Comparison of ENCODE assay signal across 8 cellular contexts in the genomic region with DNA sequence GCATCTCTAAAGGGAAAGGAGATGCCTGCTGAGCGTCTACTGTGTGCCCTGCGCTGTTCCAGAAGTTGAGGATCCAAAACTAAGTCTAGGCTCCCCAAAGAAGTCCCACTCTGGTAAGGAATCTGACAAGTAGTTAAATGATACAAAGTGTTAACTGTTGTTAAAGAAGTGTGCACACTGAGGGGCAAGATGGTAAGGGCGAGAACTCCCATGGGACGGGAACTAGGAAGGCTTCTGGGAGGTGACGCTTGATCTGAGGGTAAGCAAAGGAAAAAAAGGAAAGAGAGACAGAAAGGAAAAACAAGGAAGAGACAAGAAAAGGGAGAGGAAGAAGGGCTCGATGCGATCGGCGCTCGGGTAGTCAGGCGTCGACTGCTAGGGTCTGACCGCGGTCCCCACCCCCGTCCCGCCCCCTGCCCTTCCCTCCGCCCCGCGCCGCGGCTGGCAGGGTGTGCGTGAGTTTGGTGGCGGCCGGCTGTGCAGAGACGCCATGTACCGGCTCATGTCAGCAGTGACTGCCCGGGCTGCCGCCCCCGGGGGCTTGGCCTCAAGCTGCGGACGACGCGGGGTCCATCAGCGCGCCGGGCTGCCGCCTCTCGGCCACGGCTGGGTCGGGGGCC. TPM values are rescaled to one million over a fixed set of nuclear protein-coding genes. Genes with fewer than 3 reads are reported as not detected.
DNase-seq lines count a peak whose midpoint lies in the region; ATAC-seq and TF ChIP-seq lines count a peak whose summit lies in the region.

A gene with protein sequence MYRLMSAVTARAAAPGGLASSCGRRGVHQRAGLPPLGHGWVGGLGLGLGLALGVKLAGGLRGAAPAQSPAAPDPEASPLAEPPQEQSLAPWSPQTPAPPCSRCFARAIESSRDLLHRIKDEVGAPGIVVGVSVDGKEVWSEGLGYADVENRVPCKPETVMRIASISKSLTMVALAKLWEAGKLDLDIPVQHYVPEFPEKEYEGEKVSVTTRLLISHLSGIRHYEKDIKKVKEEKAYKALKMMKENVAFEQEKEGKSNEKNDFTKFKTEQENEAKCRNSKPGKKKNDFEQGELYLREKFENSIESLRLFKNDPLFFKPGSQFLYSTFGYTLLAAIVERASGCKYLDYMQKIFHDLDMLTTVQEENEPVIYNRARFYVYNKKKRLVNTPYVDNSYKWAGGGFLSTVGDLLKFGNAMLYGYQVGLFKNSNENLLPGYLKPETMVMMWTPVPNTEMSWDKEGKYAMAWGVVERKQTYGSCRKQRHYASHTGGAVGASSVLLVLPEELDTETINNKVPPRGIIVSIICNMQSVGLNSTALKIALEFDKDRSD (plus strand): TSS at position 480 of the 620 bp plus-strand sequence. CDS start 11 bp downstream, at position 491.

- peak within 1 kb of the TSS; percentile 9 for H3K27ac Mint-ChIP-seq in GM23338
- peak within 1 kb of the TSS; percentile 55 for H3K27ac Mint-ChIP-seq in neural crest cell (ENCODE audit: unreplicated experiment)

- peak within 1 kb of the TSS; percentile 85 for H3K4me3 Mint-ChIP-seq in GM23338
- peak within 1 kb of the TSS; percentile 92 for H3K4me3 Mint-ChIP-seq in neural crest cell

- H3K9ac ChIP-seq in stomach smooth muscle (ENCODE audit: low read length in 2 of 2) = peak within 1 kb of the TSS; percentile 70 to 95

- no peaks in the 10 kb centered on the region for H3K9me3 ChIP-seq in stomach smooth muscle (ENCODE audit: control insufficient read depth in 2 of 2, low read length in 2 of 2)

- H3K36me3 ChIP-seq in GM23338 (ENCODE audit: insufficient read depth) (no peaks in the 10 kb centered on the region), stomach smooth muscle (ENCODE audit: control insufficient read depth in 2 of 2, insufficient read depth in 2 of 2, low read length in 2 of 2) (no peaks in the 10 kb centered on the region)

- H3F3A ChIP-seq in GM23338 (replicated peaks; ENCODE audit: low read depth) = 0 out of 2 replicates have a peak, but pooled peaks cover 3% of the 10 kb centered on the region

- H3K9me2 ChIP-seq in GM23338 (ENCODE audit: insufficient read depth) = no peaks in the 10 kb centered on the region

- H3K4me3 ChIP-seq in GM23338 = peak within 1 kb of the TSS; percentile 73
- H3K4me3 ChIP-seq in LNCaP clone FGC (ENCODE audit: low read depth, low read length) = peak within 1 kb of the TSS; percentile 95
- H3K4me3 ChIP-seq in stomach smooth muscle (ENCODE audit: low read length in 2 of 2) = peak within 1 kb of the TSS; percentile 69 to 88

- H3K4me1 ChIP-seq in GM23338 (ENCODE audit: insufficient read depth) = peaks cover 8% of the 10 kb centered on the region; the same call in 1 of the 2 replicates
- H3K4me1 ChIP-seq in foreskin keratinocyte = no peaks in the 10 kb centered on the region
- peaks cover 4% of the 10 kb centered on the region for H3K4me1 ChIP-seq in stomach smooth muscle (ENCODE audit: control insufficient read depth, insufficient read depth, low read length)

- H3K36me3 Mint-ChIP-seq in GM23338 (ENCODE audit: low read depth) (no peaks in the 10 kb centered on the region; the same call in 2 of the 3 replicates), neural crest cell (ENCODE audit: low read depth) (peaks cover 2% of the 10 kb centered on the region)

- TF ChIP-seq CTCF in GM23338 (conservative IDR thresholded peaks at IDR 0.05; ENCODE audit: low read depth in 2 of 2) (no peak), LNCaP clone FGC (IDR thresholded peaks at IDR 0.05; ENCODE audit: control insufficient read depth, extremely low read depth, insufficient read depth) (no peak), foreskin keratinocyte (conservative IDR thresholded peaks at IDR 0.05) (no peak), neural crest cell (conservative IDR thresholded peaks at IDR 0.05) (no peak)

- DNase-seq in EL (peak; percentile 92), GM23338 (ENCODE audit: low spot score) (peak; percentile 97), LNCaP clone FGC (ENCODE audit: low read depth) (peak; percentile 64), SK-MEL-5 (ENCODE audit: low read depth, low spot score) (peak; percentile 87), foreskin keratinocyte (peak; percentile 54 to 74), neural crest cell (ENCODE audit: low read depth, low spot score) (peak; percentile 74)
- DNase-seq in activated naive CD4-positive, alpha-beta T cell (lab: John Stamatoyannopoulos, UW) = peak; percentile 41 to 81 (median 65)

- H3K4me1 Mint-ChIP-seq in GM23338 = peaks cover 5% of the 10 kb centered on the region; the same call in 2 of the 3 replicates
- peaks cover 30% of the 10 kb centered on the region for H3K4me1 Mint-ChIP-seq in neural crest cell

- peak within 1 kb of the TSS; percentile 100 for H2AFZ ChIP-seq in GM23338

- 0 out of 2 replicates have a peak, but pooled peaks cover 4% of the 10 kb centered on the region for H3K79me2 ChIP-seq in GM23338 (replicated peaks; ENCODE audit: insufficient read depth)

- in situ Hi-C loops in SK-MEL-5 (cut with HindIII; ENCODE audit: low pct_unique_long_range_greater_than_20kb, low sequenced_read_pairs) = no loop called here

- H3K9me3 Mint-ChIP-seq in GM23338 = peaks cover 5% of the 10 kb centered on the region; the same call in 2 of the 3 replicates
- H3K9me3 Mint-ChIP-seq in neural crest cell = peaks cover 5% of the 10 kb centered on the region

- 0 out of 2 replicates have a peak, but pooled peaks cover 3% of the 10 kb centered on the region for H4K20me1 ChIP-seq in GM23338 (replicated peaks; ENCODE audit: insufficient read depth)

- H3K27me3 Mint-ChIP-seq in GM23338 (ENCODE audit: insufficient read depth, low read depth, poor library complexity) (peaks cover 1% of the 10 kb centered on the region), neural crest cell (ENCODE audit: low read depth) (no peaks in the 10 kb centered on the region)

- ATAC-seq in GM23338 = peak; percentile 93
- ATAC-seq in foreskin keratinocyte = peak; percentile 89

- no peaks in the 10 kb centered on the region for H3K27me3 ChIP-seq in GM23338 (ENCODE audit: insufficient read depth)
- no peaks in the 10 kb centered on the region for H3K27me3 ChIP-seq in foreskin keratinocyte
- no peaks in the 10 kb centered on the region for H3K27me3 ChIP-seq in stomach smooth muscle (ENCODE audit: control insufficient read depth in 1 of 2, insufficient read depth in 2 of 2, low read length in 2 of 2)

- peak within 1 kb of the TSS; percentile 89 for H3K27ac ChIP-seq in GM23338 (ENCODE audit: low read depth)
- H3K27ac ChIP-seq in foreskin keratinocyte = peak within 1 kb of the TSS; percentile 62
- peak within 1 kb of the TSS; percentile 88 for H3K27ac ChIP-seq in stomach smooth muscle (ENCODE audit: low read length)

- peak within 1 kb of the TSS; percentile 91 for H3K4me2 ChIP-seq in GM23338

TF ChIP-seq in GM23338, 12 proteins besides CTCF, POLR2A, EP300 and RAD21:
- TF ChIP-seq STAT1 (IDR thresholded peaks at IDR 0.05; ENCODE audit: unreplicated experiment) (no peak), POLR2AphosphoS5 (IDR thresholded peaks at IDR 0.05; ENCODE audit: low read depth) (peak; percentile 55), ZNF114 (CRISPR knock-in tag; IDR thresholded peaks at IDR 0.05) (no peak)
- TF ChIP-seq, protein P1, sequence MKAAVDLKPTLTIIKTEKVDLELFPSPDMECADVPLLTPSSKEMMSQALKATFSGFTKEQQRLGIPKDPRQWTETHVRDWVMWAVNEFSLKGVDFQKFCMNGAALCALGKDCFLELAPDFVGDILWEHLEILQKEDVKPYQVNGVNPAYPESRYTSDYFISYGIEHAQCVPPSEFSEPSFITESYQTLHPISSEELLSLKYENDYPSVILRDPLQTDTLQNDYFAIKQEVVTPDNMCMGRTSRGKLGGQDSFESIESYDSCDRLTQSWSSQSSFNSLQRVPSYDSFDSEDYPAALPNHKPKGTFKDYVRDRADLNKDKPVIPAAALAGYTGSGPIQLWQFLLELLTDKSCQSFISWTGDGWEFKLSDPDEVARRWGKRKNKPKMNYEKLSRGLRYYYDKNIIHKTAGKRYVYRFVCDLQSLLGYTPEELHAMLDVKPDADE (IDR thresholded peaks at IDR 0.05) = peak; percentile 52; the same call in 1 of the 2 replicates
TF ChIP-seq in GM23338: peak in this region for 2.

RNA-seq across cellular contexts. Expression of the gene that starts here (rescaled TPM):
- total RNA-seq in GM23338 (2014; rRNA removed; shearing (Covaris generic)) = 15.2 and 18.6 TPM in 2 replicates
- polyA plus RNA-seq in GM23338 (2016; fragmentation: Nextera tagmentation; extraction: Ambion mirVana) (20.9 and 21.3 TPM in 2 replicates), foreskin keratinocyte (10.8 and 11.0 TPM in 2 replicates)
- 13.7 and 16.4 TPM in 2 replicates for total RNA-seq in SK-MEL-5 (2014; rRNA removed; shearing (Covaris generic))
- polyA plus RNA-seq in SK-MEL-5 (2015; cell fraction: cytosol; rRNA removed) = 10.0 and 12.5 TPM in 2 replicates
- 9.2 and 11.3 TPM in 2 replicates for polyA plus RNA-seq in SK-MEL-5 (2015; cell fraction: nucleus; rRNA removed)
- total RNA-seq in foreskin keratinocyte (15.0 and 15.8 TPM in 2 replicates), neural crest cell (7.0 and 8.5 TPM in 2 replicates)

Comparison
In these comparisons a context has a peak if more than half of its experiments do, and no peak if none do; other contexts are left out.
1. Peak in every context shown above with its lines: DNase-seq, ATAC-seq, H3K4me3 ChIP-seq and H3K27ac ChIP-seq.